In the genomic region with DNA sequence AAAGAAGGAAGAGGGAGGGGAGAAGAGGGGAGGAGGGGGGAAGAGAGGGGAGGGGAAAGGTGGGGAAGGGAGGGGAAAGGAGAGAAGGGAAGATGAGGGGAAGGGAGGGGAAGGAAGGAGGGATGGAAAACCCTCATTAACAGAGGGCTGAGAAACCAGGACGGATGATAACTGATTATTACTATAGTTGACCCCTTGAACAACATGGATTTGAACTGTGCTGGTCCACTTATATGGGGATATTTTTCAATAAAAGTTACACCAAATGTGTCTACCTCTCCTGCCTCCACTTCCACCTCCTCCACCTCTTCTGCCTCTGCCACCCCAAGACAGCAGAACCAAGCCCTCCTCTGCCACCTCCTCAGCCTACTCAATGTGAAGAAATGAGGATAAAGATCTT, we compare ENCODE assay signal across 3 cellular contexts.
TF ChIP-seq lines count a peak whose summit lies in the region.

No MANE protein-coding gene starts in this region.

TF ChIP-seq in HepG2, 621 proteins besides CTCF, POLR2A, EP300 and RAD21:
- TF ChIP-seq PCBP2 (optimal IDR thresholded peaks at IDR 0.05; ENCODE audit: low read depth, low read length, poor library complexity, severe bottlenecking) (peak; percentile 60), HNRNPK (IDR thresholded peaks at IDR 0.05; ENCODE audit: low read depth, low read length, poor library complexity, severe bottlenecking) (peak; percentile 92), ZMYM4 (CRISPR knock-in tag; IDR thresholded peaks at IDR 0.05) (no peak)

TF ChIP-seq in HEK293, 187 proteins besides CTCF, POLR2A, EP300 and RAD21:
- TF ChIP-seq ZNF324 (tag by site-specific recombination; IDR thresholded peaks at IDR 0.05), result no peak
- TF ChIP-seq, protein P1, sequence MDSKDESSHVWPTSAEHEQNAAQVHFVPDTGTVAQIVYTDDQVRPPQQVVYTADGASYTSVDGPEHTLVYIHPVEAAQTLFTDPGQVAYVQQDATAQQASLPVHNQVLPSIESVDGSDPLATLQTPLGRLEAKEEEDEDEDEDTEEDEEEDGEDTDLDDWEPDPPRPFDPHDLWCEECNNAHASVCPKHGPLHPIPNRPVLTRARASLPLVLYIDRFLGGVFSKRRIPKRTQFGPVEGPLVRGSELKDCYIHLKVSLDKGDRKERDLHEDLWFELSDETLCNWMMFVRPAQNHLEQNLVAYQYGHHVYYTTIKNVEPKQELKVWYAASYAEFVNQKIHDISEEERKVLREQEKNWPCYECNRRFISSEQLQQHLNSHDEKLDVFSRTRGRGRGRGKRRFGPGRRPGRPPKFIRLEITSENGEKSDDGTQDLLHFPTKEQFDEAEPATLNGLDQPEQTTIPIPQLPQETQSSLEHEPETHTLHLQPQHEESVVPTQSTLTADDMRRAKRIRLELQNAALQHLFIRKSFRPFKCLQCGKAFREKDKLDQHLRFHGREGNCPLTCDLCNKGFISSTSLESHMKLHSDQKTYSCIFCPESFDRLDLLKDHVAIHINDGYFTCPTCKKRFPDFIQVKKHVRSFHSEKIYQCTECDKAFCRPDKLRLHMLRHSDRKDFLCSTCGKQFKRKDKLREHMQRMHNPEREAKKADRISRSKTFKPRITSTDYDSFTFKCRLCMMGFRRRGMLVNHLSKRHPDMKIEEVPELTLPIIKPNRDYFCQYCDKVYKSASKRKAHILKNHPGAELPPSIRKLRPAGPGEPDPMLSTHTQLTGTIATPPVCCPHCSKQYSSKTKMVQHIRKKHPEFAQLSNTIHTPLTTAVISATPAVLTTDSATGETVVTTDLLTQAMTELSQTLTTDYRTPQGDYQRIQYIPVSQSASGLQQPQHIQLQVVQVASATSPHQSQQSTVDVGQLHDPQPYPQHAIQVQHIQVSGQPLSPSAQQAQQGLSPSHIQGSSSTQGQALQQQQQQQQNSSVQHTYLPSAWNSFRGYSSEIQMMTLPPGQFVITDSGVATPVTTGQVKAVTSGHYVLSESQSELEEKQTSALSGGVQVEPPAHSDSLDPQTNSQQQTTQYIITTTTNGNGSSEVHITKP (tag by site-specific recombination; IDR thresholded peaks at IDR 0.05), result 0 out of 2 replicates have a peak, but pooled peaks have one; percentile 14

TF ChIP-seq in K562, 482 proteins besides CTCF, POLR2A, EP300 and RAD21:
- no peak for TF ChIP-seq ZNF655 (CRISPR knock-in tag; IDR thresholded peaks at IDR 0.05)
- TF ChIP-seq NRF1 (conservative IDR thresholded peaks at IDR 0.05 in 1 of 2, IDR thresholded peaks at IDR 0.05 in 1 of 2), result no peak
- peak; percentile 81 for TF ChIP-seq HNRNPK (IDR thresholded peaks at IDR 0.05; ENCODE audit: low read depth, low read length, poor library complexity, severe bottlenecking)
